In the genomic region with DNA sequence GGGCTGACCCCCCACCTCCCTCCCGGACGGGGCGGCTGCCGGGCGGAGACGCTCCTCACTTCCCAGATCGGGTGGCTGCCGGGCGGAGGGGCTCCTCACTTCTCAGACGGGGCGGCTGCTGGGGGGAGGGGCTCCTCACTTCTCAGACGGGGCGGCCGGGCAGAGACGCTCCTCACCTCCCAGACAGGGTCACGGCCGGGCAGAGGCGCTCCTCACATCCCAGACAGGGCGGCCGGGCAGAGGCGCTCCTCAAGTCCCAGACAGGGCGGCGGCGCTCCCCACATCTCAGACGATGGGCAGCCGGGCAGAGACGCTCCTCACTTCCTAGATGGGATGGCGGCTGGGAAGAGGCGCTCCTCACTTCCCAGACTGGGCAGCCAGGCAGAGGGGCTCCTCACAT, we compare ENCODE assay signal across 5 cellular contexts. TPM values are rescaled to one million over a fixed set of nuclear protein-coding genes. Genes with fewer than 3 reads are reported as not detected.
"Had no signal": no experiment of that assay in that cellular context is flagged by ENCODE, and none has a peak within 500 bp of the region (broad histone marks: within the 10 kb centered on the region; RNA-seq: fewer than 3 reads in every experiment).

No MANE protein-coding gene starts in this region.

RNA-seq across cellular contexts. Expression of a gene that starts 24.0 kb away (rescaled TPM):
- total RNA-seq: activated naive CD4-positive, alpha-beta T cell treated with anti-CD3 and anti-CD28 coated beads for 36 hours; adrenal gland; aorta; ascending aorta; cardiac septum had no signal
